10 cellular contexts compared by ENCODE assay signal in the genomic region with DNA sequence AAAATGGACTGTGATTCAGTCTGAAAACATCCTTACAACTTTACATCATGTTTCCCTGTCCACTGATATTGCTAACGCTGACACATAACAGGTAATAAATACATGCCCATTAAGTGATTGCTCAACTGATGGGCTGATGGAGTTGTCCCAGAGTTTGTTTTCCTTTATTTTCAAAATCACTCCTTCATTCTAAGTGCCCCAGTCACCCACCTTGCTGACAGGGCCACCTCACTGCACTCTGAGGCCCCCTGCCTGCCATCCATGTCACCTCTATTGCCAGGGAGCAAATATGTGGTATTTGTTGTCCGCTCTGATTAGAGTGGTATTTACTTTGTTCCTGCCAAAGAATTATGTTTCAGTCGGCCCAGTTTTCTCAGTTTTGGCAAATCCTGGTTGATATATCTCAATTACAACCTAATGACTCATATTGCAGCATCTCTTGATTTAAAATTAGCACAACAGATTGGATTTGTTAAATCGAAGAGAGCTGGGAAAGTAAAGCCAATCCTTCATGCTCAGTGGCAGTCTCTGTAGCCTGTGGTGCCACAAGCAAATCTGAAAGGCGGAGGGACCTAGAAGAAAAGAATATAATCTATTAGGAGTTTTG.
DNase-seq lines count a peak whose midpoint lies in the region; ATAC-seq, FAIRE-seq and TF ChIP-seq lines count a peak whose summit lies in the region.
"Had no signal": no experiment of that assay in that cellular context is flagged by ENCODE, and none has a peak within 500 bp of the region (broad histone marks: within the 10 kb centered on the region; RNA-seq: fewer than 3 reads in every experiment).

No MANE protein-coding gene starts in this region.

- TF ChIP-seq POLR2A in GM18505 (IDR thresholded peaks at IDR 0.05; ENCODE audit: borderline replicate concordance, extremely low read depth, insufficient read depth, insufficient read length): no peak

- H3K4me3 ChIP-seq in astrocyte of the cerebellum (ENCODE audit: low read depth, low read length) (no peak overlapping the region), iPS-20b (ENCODE audit: low read length) (no peak overlapping the region)

- H3K36me3 ChIP-seq in iPS-20b (ENCODE audit: insufficient read depth, low read depth, low read length): no peaks in the 10 kb centered on the region

- in situ Hi-C loops in astrocyte of the cerebellum (cut with HindIII; ENCODE audit: low sequenced_read_pairs): no loop called here

- TF ChIP-seq CTCF in astrocyte of the cerebellum (IDR thresholded peaks at IDR 0.05; ENCODE audit: low read depth, low read length, missing control alignments): peak; percentile 40

- H3K27ac ChIP-seq in iPS-20b (ENCODE audit: low read length): peak overlapping the region; percentile 40

- FAIRE-seq in urothelium cell line (lab: Jason Lieb, UNC): no peak

- H3K9ac ChIP-seq in iPS-20b (ENCODE audit: low read depth, low read length): peak overlapping the region; percentile 53; the same call in 1 of the 2 replicates

- no peaks in the 10 kb centered on the region for H3K27me3 ChIP-seq in iPS-20b (ENCODE audit: insufficient read depth, low read length)

- peaks cover 25% of the 10 kb centered on the region for H3K4me1 ChIP-seq in iPS-20b (ENCODE audit: insufficient read depth, low read length)

- DNase-seq in NCI-H748 (lab: John Stamatoyannopoulos, UW; ENCODE audit: unreplicated experiment): peak; percentile 18
- no peak for DNase-seq in NCI-H748 treated with DMSO at 0.1 percent for 48 hours (lab: John Stamatoyannopoulos, UW)
- DNase-seq in astrocyte of the cerebellum (ENCODE audit: low read depth): no peak
- DNase-seq in urothelium cell line (ENCODE audit: low spot score): peak; percentile 23
- DNase-seq: amniotic stem cell, T-helper 17 cell had no signal

- ATAC-seq in GM18505 (IDR thresholded peaks at IDR 0.05; ENCODE audit: unreplicated experiment): no peak
- no peak for ATAC-seq in GM18868 (IDR thresholded peaks at IDR 0.05; ENCODE audit: unreplicated experiment)
- no peak for ATAC-seq in GM19467 (IDR thresholded peaks at IDR 0.05; ENCODE audit: unreplicated experiment)
- ATAC-seq: T-helper 17 cell had no signal

- H3K9me3 ChIP-seq in iPS-20b (ENCODE audit: insufficient read depth, low read depth, low read length): no peaks in the 10 kb centered on the region

Comparison
In these comparisons a context has a peak if more than half of its experiments do, and no peak if none do; other contexts are left out.
1. DNase-seq: peak in NCI-H748 (single experiment) and urothelium cell line (single experiment); none in NCI-H748 treated with DMSO at 0.1 percent for 48 hours (single experiment) and astrocyte of the cerebellum (single experiment).